Comparison of ENCODE assay signal across 2 cellular contexts in the genomic region with DNA sequence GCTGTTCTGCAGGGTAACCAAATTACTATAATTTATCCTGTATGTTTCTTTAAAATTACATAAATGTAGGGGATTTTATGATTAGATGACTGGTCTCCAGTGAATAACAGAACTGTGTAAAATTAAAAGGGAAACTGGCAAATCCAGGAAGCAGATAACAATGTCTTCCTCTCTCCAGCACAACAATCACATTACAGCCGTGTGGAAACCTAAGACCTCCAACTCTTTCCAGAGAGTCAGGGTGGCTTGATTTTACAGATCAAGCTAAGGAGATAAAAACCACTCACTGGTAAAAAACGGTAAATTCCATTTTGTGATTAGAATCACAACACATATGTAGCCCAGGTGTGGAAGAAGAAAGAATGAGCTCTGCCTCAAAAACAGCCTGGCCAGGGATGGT.
TF ChIP-seq lines count a peak whose summit lies in the region.

No MANE protein-coding gene starts in this region.

TF ChIP-seq in GM23338, 12 proteins besides CTCF, POLR2A, EP300 and RAD21:
- TF ChIP-seq NANOG (IDR thresholded peaks at IDR 0.05; ENCODE audit: borderline replicate concordance) (no peak), STAT1 (IDR thresholded peaks at IDR 0.05; ENCODE audit: unreplicated experiment) (no peak), EZH2 (IDR thresholded peaks at IDR 0.05; ENCODE audit: low read depth, unreplicated experiment) (no peak), ZNF114 (CRISPR knock-in tag; IDR thresholded peaks at IDR 0.05) (no peak), ZNF331 (CRISPR knock-in tag; IDR thresholded peaks at IDR 0.05; ENCODE audit: low read depth) (no peak), CREB1 (CRISPR knock-in tag; IDR thresholded peaks at IDR 0.05; ENCODE audit: low read depth) (no peak), ETS1 (IDR thresholded peaks at IDR 0.05) (no peak), JUNB (IDR thresholded peaks at IDR 0.05; ENCODE audit: unreplicated experiment) (no peak), REST (IDR thresholded peaks at IDR 0.05; ENCODE audit: unreplicated experiment) (no peak)
TF ChIP-seq in GM23338: peak in this region for 0.

TF ChIP-seq in SK-N-SH, 30 proteins besides CTCF, POLR2A, EP300 and RAD21:
- TF ChIP-seq MEF2A (IDR thresholded peaks at IDR 0.05; ENCODE audit: borderline replicate concordance, low read depth) (no peak), FOXJ3 (CRISPR knock-in tag; IDR thresholded peaks at IDR 0.05) (peak; percentile 22; the same call in 1 of the 2 replicates), MAX (IDR thresholded peaks at IDR 0.05; ENCODE audit: low read depth) (no peak), CHD2 (IDR thresholded peaks at IDR 0.05; ENCODE audit: low read length, partially characterized antibody) (no peak), TCF12 (IDR thresholded peaks at IDR 0.05) (peak; percentile 11; the same call in 1 of the 2 replicates), MXI1 (IDR thresholded peaks at IDR 0.05; ENCODE audit: low read depth, low read length) (no peak), RCOR1 (IDR thresholded peaks at IDR 0.05; ENCODE audit: low read length) (peak; percentile 73; the same call in 1 of the 2 replicates), ELF1 (IDR thresholded peaks at IDR 0.05) (no peak), FOXM1 (IDR thresholded peaks at IDR 0.05; ENCODE audit: low read depth) (no peak), YY1 (IDR thresholded peaks at IDR 0.05; ENCODE audit: low read depth) (no peak), TAF1 (IDR thresholded peaks at IDR 0.05; ENCODE audit: borderline replicate concordance, low read depth, low read length) (no peak), NFIC (IDR thresholded peaks at IDR 0.05; ENCODE audit: borderline replicate concordance) (no peak), REST (IDR thresholded peaks at IDR 0.05; ENCODE audit: low read depth, low read length) (no peak), GATA2 (CRISPR knock-in tag; IDR thresholded peaks at IDR 0.05) (peak; percentile 70)
- TF ChIP-seq, protein P1, sequence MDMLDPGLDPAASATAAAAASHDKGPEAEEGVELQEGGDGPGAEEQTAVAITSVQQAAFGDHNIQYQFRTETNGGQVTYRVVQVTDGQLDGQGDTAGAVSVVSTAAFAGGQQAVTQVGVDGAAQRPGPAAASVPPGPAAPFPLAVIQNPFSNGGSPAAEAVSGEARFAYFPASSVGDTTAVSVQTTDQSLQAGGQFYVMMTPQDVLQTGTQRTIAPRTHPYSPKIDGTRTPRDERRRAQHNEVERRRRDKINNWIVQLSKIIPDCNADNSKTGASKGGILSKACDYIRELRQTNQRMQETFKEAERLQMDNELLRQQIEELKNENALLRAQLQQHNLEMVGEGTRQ (IDR thresholded peaks at IDR 0.05; ENCODE audit: borderline replicate concordance, low read depth, low read length): no peak
